Comparison of ENCODE assay signal across 23 cellular contexts in genomic region chr7:149281508-149282330, GRCh38. TPM values are rescaled to one million over a fixed set of nuclear protein-coding genes. Genes with fewer than 3 reads are reported as not detected.
A peak's percentile ranks its signal among the peaks of the same experiment; 100 is the strongest.
DNase-seq lines count a peak whose midpoint lies in the region; ATAC-seq, FAIRE-seq and TF ChIP-seq lines count a peak whose summit lies in the region.
"Had no signal": no experiment of that assay in that cellular context is flagged by ENCODE, and none has a peak within 500 bp of the region (broad histone marks: within the 10 kb centered on the region; RNA-seq: fewer than 3 reads in every experiment).

No MANE protein-coding gene starts in this region.

- no peak for TF ChIP-seq POLR2A in H1 (IDR thresholded peaks at IDR 0.05; ENCODE audit: control extremely low read depth in 1 of 2, low read depth in 2 of 2, low read length in 2 of 2)

- POLR2A ChIA-PET in activated naive CD8-positive, alpha-beta T cell treated with anti-CD3 and anti-CD28 coated beads, Interleukin-2, amount 10 ng/mL, durations not matched to agents 7 days and 5 days (lab: Charles Lee) = no interaction called here
- POLR2A ChIA-PET in H1 (lab: Charles Lee; ENCODE audit: partially characterized antibody) = no interaction called here

- no peak overlapping the region for H3K18ac ChIP-seq in H1 (ENCODE audit: extremely low read depth, low read length)

- H3K23me2 ChIP-seq in H1 (ENCODE audit: low read depth, low read length) = peaks cover 5% of the 10 kb centered on the region

- H3K79me2 ChIP-seq in H1 (ENCODE audit: control insufficient read depth in 1 of 2, insufficient read depth in 2 of 2, low read length in 2 of 2) (no peaks in the 10 kb centered on the region), hepatocyte (no peaks in the 10 kb centered on the region)

- H3K27me3 ChIP-seq in H1 (replicated peaks in 1 of 4; ENCODE audit: control insufficient read depth in 3 of 4, extremely low read depth in 1 of 4, insufficient read depth in 3 of 4, low read length in 3 of 4) (peaks cover 0 to 8% (median 4%) of the 10 kb centered on the region in 4 experiments; a peak in 3 of 7 replicates), hepatocyte (no peaks in the 10 kb centered on the region)

- no peak overlapping the region for H3K4me3 ChIP-seq in H1 (ENCODE audit: extremely low read depth in 1 of 4, insufficient read depth in 2 of 4, low read depth in 3 of 4, low read length in 4 of 4)
- H3K4me3 ChIP-seq in hepatocyte = no peak overlapping the region
- H3K4me3 ChIP-seq: BLaER1 treated with 17β-estradiol and CSF1 and Interleukin-3, amounts not matched to agents 10 nM and 100 nM; GM12878; GM23248 had no signal

- H3K36me3 ChIP-seq in H1 (ENCODE audit: control insufficient read depth in 2 of 4, insufficient read depth in 4 of 4, low read length in 3 of 4) = peaks cover 0 to 9% (median 3%) of the 10 kb centered on the region in 4 experiments; a peak in 1 of 8 replicates
- H3K36me3 ChIP-seq in hepatocyte (replicated peaks; ENCODE audit: insufficient read depth, low read depth) = no peaks in the 10 kb centered on the region

- no peak overlapping the region for H2AK5ac ChIP-seq in H1 (ENCODE audit: low read depth, low read length)

- no peak for ATAC-seq in activated naive CD8-positive, alpha-beta T cell treated with anti-CD3 and anti-CD28 coated beads, Interleukin-2, amount 10 ng/mL, durations not matched to agents 7 days and 5 days (ENCODE audit: low read depth)
- ATAC-seq: CD8-positive, alpha-beta T cell; GM12878; HCT116 had no signal

- H3K9ac ChIP-seq in H1 (replicated peaks in 1 of 4; ENCODE audit: extremely low read depth in 1 of 4, low read depth in 3 of 4, low read length in 3 of 4) = no peak overlapping the region
- H3K9ac ChIP-seq: BLaER1 treated with 17β-estradiol and CSF1 and Interleukin-3, amounts not matched to agents 10 nM and 100 nM; GM23248 had no signal

- TF ChIP-seq RAD21 in H1 (IDR thresholded peaks at IDR 0.05 in 1 of 2, conservative IDR thresholded peaks at IDR 0.05 in 1 of 2; ENCODE audit: low read depth in 2 of 2, low read length in 2 of 2) = no peak

- no peaks in the 10 kb centered on the region for H3K9me2 ChIP-seq in hepatocyte (replicated peaks; ENCODE audit: insufficient read depth)

- H3K4me1 Mint-ChIP-seq in activated naive CD8-positive, alpha-beta T cell treated with anti-CD3 and anti-CD28 coated beads, Interleukin-2, amount 10 ng/mL, durations not matched to agents 7 days and 5 days = peaks cover 23% of the 10 kb centered on the region
- peaks cover 21% of the 10 kb centered on the region for H3K4me1 Mint-ChIP-seq in activated naive CD8-positive, alpha-beta T cell treated with anti-CD3 and anti-CD28 coated beads for 36 hours

- no peak overlapping the region for H2BK5ac ChIP-seq in H1 (ENCODE audit: low read depth, low read length)

- H3K27me3 Mint-ChIP-seq in activated naive CD8-positive, alpha-beta T cell treated with anti-CD3 and anti-CD28 coated beads, Interleukin-2, amount 10 ng/mL, durations not matched to agents 7 days and 5 days = peaks cover 4% of the 10 kb centered on the region
- no peaks in the 10 kb centered on the region for H3K27me3 Mint-ChIP-seq in activated naive CD8-positive, alpha-beta T cell treated with anti-CD3 and anti-CD28 coated beads for 36 hours
- H3K27me3 Mint-ChIP-seq: B cell had no signal

- H3K4me2 ChIP-seq in H1 (ENCODE audit: insufficient read depth in 1 of 2, low read depth in 2 of 2, low read length in 2 of 2) (no peak overlapping the region), hepatocyte (no peak overlapping the region)
- H3K4me2 ChIP-seq: BLaER1 treated with 17β-estradiol and CSF1 and Interleukin-3, amounts not matched to agents 10 nM and 100 nM had no signal

- no peak overlapping the region for H2BK15ac ChIP-seq in H1 (ENCODE audit: low read length)

- FAIRE-seq in H1 (lab: Jason Lieb, UNC) = no peak
- FAIRE-seq: GM12878, GM19239, HTR-8/SVneo had no signal

- H2BK120ac ChIP-seq in H1 (replicated peaks; ENCODE audit: low read depth, low read length) = no peak overlapping the region

- H2AFZ ChIP-seq in H1 (ENCODE audit: low read length) (no peak overlapping the region), hepatocyte (no peak overlapping the region)
- H2AFZ ChIP-seq: GM23248 had no signal

- no peak overlapping the region for H3K4ac ChIP-seq in H1 (replicated peaks; ENCODE audit: insufficient read length, low read depth, low read length)

- no peak overlapping the region for H4K91ac ChIP-seq in H1 (replicated peaks; ENCODE audit: insufficient read length, low read length)

- H3K4me1 ChIP-seq in H1 (replicated peaks in 1 of 4; ENCODE audit: control insufficient read depth in 3 of 4, insufficient read depth in 4 of 4, low read length in 3 of 4) = peaks cover 0 to 6% (median 3%) of the 10 kb centered on the region in 4 experiments; a peak in 5 of 7 replicates
- H3K4me1 ChIP-seq in hepatocyte (ENCODE audit: insufficient read depth) = peaks cover 7% of the 10 kb centered on the region

- H4K5ac ChIP-seq in H1 (ENCODE audit: insufficient read length, low read depth, low read length) = no peak overlapping the region

- peaks cover 14% of the 10 kb centered on the region for H3K36me3 Mint-ChIP-seq in activated naive CD8-positive, alpha-beta T cell treated with anti-CD3 and anti-CD28 coated beads, Interleukin-2, amount 10 ng/mL, durations not matched to agents 7 days and 5 days
- peaks cover 18% of the 10 kb centered on the region for H3K36me3 Mint-ChIP-seq in activated naive CD8-positive, alpha-beta T cell treated with anti-CD3 and anti-CD28 coated beads for 36 hours

- H2BK20ac ChIP-seq in H1 (ENCODE audit: low read length) = no peak overlapping the region

- no peaks in the 10 kb centered on the region for H3K9me3 Mint-ChIP-seq in activated naive CD8-positive, alpha-beta T cell treated with anti-CD3 and anti-CD28 coated beads, Interleukin-2, amount 10 ng/mL, durations not matched to agents 7 days and 5 days
- H3K9me3 Mint-ChIP-seq in activated naive CD8-positive, alpha-beta T cell treated with anti-CD3 and anti-CD28 coated beads for 36 hours = no peaks in the 10 kb centered on the region
- H3K9me3 Mint-ChIP-seq: CD8-positive, alpha-beta T cell; HFFc6 had no signal

- H3K56ac ChIP-seq in H1 (replicated peaks; ENCODE audit: insufficient read length, low read depth, low read length) = no peak overlapping the region

- H3K9me3 ChIP-seq in H1 (ENCODE audit: insufficient read depth in 2 of 2, low read depth in 1 of 2, low read length in 1 of 2) (no peaks in the 10 kb centered on the region), hepatocyte (ENCODE audit: low read depth) (no peaks in the 10 kb centered on the region)
- H3K9me3 ChIP-seq: BLaER1 treated with 17β-estradiol and CSF1 and Interleukin-3, amounts not matched to agents 10 nM and 100 nM had no signal

- CTCF ChIA-PET in H1 (lab: Charles Lee; ENCODE audit: partially characterized antibody) = interaction anchor here (0.7 to 1.0 kb wide), 3 partner anchors 36 to 125 kb away, joined by 3 to 4 read pairs (median 3); no protein-coding TSS in a partner anchor

- 92% methylated on average over 23 of the region's 59 CpGs; no CpG with 5 or more reads in 1 of the 2 experiments for WGBS in H1 (ENCODE audit: extremely low coverage in 1 of 2, insufficient coverage in 1 of 2, insufficient read length in 1 of 2, insufficient replicate concordance in 2 of 2, low coverage in 1 of 2, low lambda C conversion rate in 2 of 2, missing lambda C conversion rate in 1 of 2), 2 experiments
- WGBS in hepatocyte (ENCODE audit: low lambda C conversion rate, missing lambda C conversion rate) = 98% methylated on average over 48 of the region's 59 CpGs

- no peak for TF ChIP-seq EP300 in H1 (IDR thresholded peaks at IDR 0.05; ENCODE audit: borderline replicate concordance in 1 of 2, low read depth in 2 of 2, low read length in 2 of 2)

- no peak overlapping the region for H3K27ac ChIP-seq in H1 (ENCODE audit: low read depth, low read length)
- no peak overlapping the region for H3K27ac ChIP-seq in hepatocyte
- H3K27ac ChIP-seq: BLaER1 treated with 17β-estradiol and CSF1 and Interleukin-3, amounts not matched to agents 10 nM and 100 nM; GM23248 had no signal

- peak; percentile 23 for DNase-seq in activated naive CD8-positive, alpha-beta T cell treated with anti-CD3 and anti-CD28 coated beads, Interleukin-2, amount 10 ng/mL, durations not matched to agents 7 days and 5 days
- DNase-seq in activated naive CD8-positive, alpha-beta T cell treated with anti-CD3 and anti-CD28 coated beads for 36 hours = no peak
- DNase-seq in H1 (ENCODE audit: low read depth in 1 of 2, low spot score in 2 of 2) = no peak
- peak; percentile 88 for DNase-seq in mesenteric fat pad (ENCODE audit: low spot score)
- DNase-seq in SW 1271 (lab: John Stamatoyannopoulos, UW) = no peak
- DNase-seq in NCI-H1092 treated with DMSO at 0.1 percent for 48 hours (lab: John Stamatoyannopoulos, UW) = no peak
- no peak for DNase-seq in hepatocyte (ENCODE audit: low spot score)
- DNase-seq: Calu3; CD8-positive, alpha-beta T cell; DMS 273 treated with DMSO at 0.1 percent for 48 hours; DMS53; DND-41; EL; GM23248; H7; HFFc6; IMR-90 had no signal

- H4K20me1 ChIP-seq in H1 (replicated peaks in 1 of 2; ENCODE audit: control insufficient read depth in 1 of 2, insufficient read depth in 2 of 2, low read length in 2 of 2) (peaks cover 0 to 5% of the 10 kb centered on the region in 2 experiments), hepatocyte (ENCODE audit: insufficient read depth, poor library complexity, severe bottlenecking) (no peaks in the 10 kb centered on the region)

- H3K4me3 Mint-ChIP-seq in activated naive CD8-positive, alpha-beta T cell treated with anti-CD3 and anti-CD28 coated beads, Interleukin-2, amount 10 ng/mL, durations not matched to agents 7 days and 5 days = no peak overlapping the region
- no peak overlapping the region for H3K4me3 Mint-ChIP-seq in activated naive CD8-positive, alpha-beta T cell treated with anti-CD3 and anti-CD28 coated beads for 36 hours
- H3K4me3 Mint-ChIP-seq: B cell; CD8-positive, alpha-beta T cell; HFFc6 had no signal

- H3K79me1 ChIP-seq in H1 (ENCODE audit: low read depth, low read length) = peaks cover 3% of the 10 kb centered on the region

- no peak overlapping the region for H2BK12ac ChIP-seq in H1 (ENCODE audit: low read depth, low read length)

- H4K8ac ChIP-seq in H1 (ENCODE audit: extremely low read depth, insufficient read depth, low read length) = peak overlapping the region; percentile 66; the same call in 1 of the 2 replicates

- no peak overlapping the region for H3K23ac ChIP-seq in H1 (ENCODE audit: insufficient read length)

- no peak overlapping the region for H3K14ac ChIP-seq in H1 (ENCODE audit: insufficient read length)

- no peak overlapping the region for H3K27ac Mint-ChIP-seq in activated naive CD8-positive, alpha-beta T cell treated with anti-CD3 and anti-CD28 coated beads, Interleukin-2, amount 10 ng/mL, durations not matched to agents 7 days and 5 days
- H3K27ac Mint-ChIP-seq in activated naive CD8-positive, alpha-beta T cell treated with anti-CD3 and anti-CD28 coated beads for 36 hours = no peak overlapping the region
- H3K27ac Mint-ChIP-seq: B cell; CD8-positive, alpha-beta T cell; HFFc6 had no signal

- no peak for TF ChIP-seq CTCF in H1 (IDR thresholded peaks at IDR 0.05; ENCODE audit: control extremely low read depth in 1 of 3, insufficient read depth in 1 of 3, low read depth in 1 of 3, low read length in 3 of 3)
- TF ChIP-seq CTCF in hepatocyte (IDR thresholded peaks at IDR 0.05; ENCODE audit: poor library complexity) = no peak

RNA-seq across cellular contexts. Expression of gene ZNF783, which starts 19.7 kb away (rescaled TPM):
- total RNA-seq in activated naive CD8-positive, alpha-beta T cell treated with anti-CD3 and anti-CD28 coated beads, Interleukin-2, amount 10 ng/mL, durations not matched to agents 7 days and 5 days = 10 to 100 TPM; 22.0 to 23.7 TPM
- 10 to 100 TPM; 14.4 to 16.2 TPM for total RNA-seq in activated naive CD8-positive, alpha-beta T cell treated with anti-CD3 and anti-CD28 coated beads for 36 hours
- total RNA-seq in H1 (2021; fragmentation: NEBNext Ultra II Directional; extraction: Animal tissue kit (Norgen Biotek cat#: 25700)) = 7.3 and 8.3 TPM in 2 replicates
- polyA plus RNA-seq in H1 (2011; rRNA removed) (8.2 and 10.3 TPM in 2 replicates), hepatocyte (7.8 and 8.6 TPM in 2 replicates)
- polyA plus RNA-seq in H1 (2011; cell fraction: cytosol; rRNA removed) = 10.9 TPM
- polyA plus RNA-seq in H1 (2011; cell fraction: nucleus; rRNA removed) = 28.9 TPM
- 4.0 to 9.1 TPM (median 6.6 TPM) in 4 replicates for polyA plus RNA-seq in H1 (2012, experiment 1 of 2)
- polyA plus RNA-seq in H1 (2012, experiment 2 of 2) = 3.2 TPM
- polyA plus RNA-seq in H1 (2013, experiment 1 of 2) = 4.3 TPM
- 4.2 TPM for polyA plus RNA-seq in H1 (2013, experiment 2 of 2)
- 4.8 and 5.3 TPM in 2 replicates for polyA minus RNA-seq in H1 (2011; rRNA and poly(A)+ RNA removed)
- polyA minus RNA-seq in H1 (2011; cell fraction: cytosol; rRNA and poly(A)+ RNA removed) = 3.9 TPM
- polyA minus RNA-seq in H1 (2011; cell fraction: nucleus; rRNA and poly(A)+ RNA removed) = 11.9 TPM
- total RNA-seq in mesenteric fat pad (12.2 TPM), hepatocyte (6.5 and 7.9 TPM in 2 replicates)

RNA-seq across cellular contexts. Expression of gene ZNF212, which starts 42.3 kb away (rescaled TPM):
- total RNA-seq in activated naive CD8-positive, alpha-beta T cell treated with anti-CD3 and anti-CD28 coated beads, Interleukin-2, amount 10 ng/mL, durations not matched to agents 7 days and 5 days = 10 to 100 TPM; 14.6 to 15.5 TPM
- total RNA-seq in activated naive CD8-positive, alpha-beta T cell treated with anti-CD3 and anti-CD28 coated beads for 36 hours = 10 to 100 TPM; 12.5 to 14.6 TPM
- total RNA-seq in H1 (2021; fragmentation: NEBNext Ultra II Directional; extraction: Animal tissue kit (Norgen Biotek cat#: 25700)) = 19.3 and 20.1 TPM in 2 replicates
- polyA plus RNA-seq in H1 (2011; rRNA removed) (6.7 and 9.1 TPM in 2 replicates), hepatocyte (9.9 and 11.9 TPM in 2 replicates)
- 10.7 TPM for polyA plus RNA-seq in H1 (2011; cell fraction: cytosol; rRNA removed)
- 13.6 TPM for polyA plus RNA-seq in H1 (2011; cell fraction: nucleus; rRNA removed)
- 13.3 to 16.9 TPM (median 14.4 TPM) in 4 replicates for polyA plus RNA-seq in H1 (2012, experiment 1 of 2)
- 8.3 TPM for polyA plus RNA-seq in H1 (2012, experiment 2 of 2)
- 7.2 TPM for polyA plus RNA-seq in H1 (2013, experiment 1 of 2)
- 7.1 TPM for polyA plus RNA-seq in H1 (2013, experiment 2 of 2)
- 6.1 and 8.2 TPM in 2 replicates for polyA minus RNA-seq in H1 (2011; rRNA and poly(A)+ RNA removed)
- 7.0 TPM for polyA minus RNA-seq in H1 (2011; cell fraction: cytosol; rRNA and poly(A)+ RNA removed)
- 9.7 TPM for polyA minus RNA-seq in H1 (2011; cell fraction: nucleus; rRNA and poly(A)+ RNA removed)
- total RNA-seq in mesenteric fat pad (5.1 TPM), hepatocyte (3.3 and 4.6 TPM in 2 replicates)

Comparison
In these comparisons a context has a peak if more than half of its experiments do, and no peak if none do; other contexts are left out.
1. DNase-seq: peak in activated naive CD8-positive, alpha-beta T cell treated with anti-CD3 and anti-CD28 coated beads, Interleukin-2, amount 10 ng/mL, durations not matched to agents 7 days and 5 days (single experiment) and mesenteric fat pad (single experiment); none in activated naive CD8-positive, alpha-beta T cell treated with anti-CD3 and anti-CD28 coated beads for 36 hours (single experiment), H1 (0 of 2), SW 1271 (0 of 2), NCI-H1092 treated with DMSO at 0.1 percent for 48 hours (single experiment) and hepatocyte (single experiment).